ENCODE assay signal across 19 cellular contexts in the genomic region with DNA sequence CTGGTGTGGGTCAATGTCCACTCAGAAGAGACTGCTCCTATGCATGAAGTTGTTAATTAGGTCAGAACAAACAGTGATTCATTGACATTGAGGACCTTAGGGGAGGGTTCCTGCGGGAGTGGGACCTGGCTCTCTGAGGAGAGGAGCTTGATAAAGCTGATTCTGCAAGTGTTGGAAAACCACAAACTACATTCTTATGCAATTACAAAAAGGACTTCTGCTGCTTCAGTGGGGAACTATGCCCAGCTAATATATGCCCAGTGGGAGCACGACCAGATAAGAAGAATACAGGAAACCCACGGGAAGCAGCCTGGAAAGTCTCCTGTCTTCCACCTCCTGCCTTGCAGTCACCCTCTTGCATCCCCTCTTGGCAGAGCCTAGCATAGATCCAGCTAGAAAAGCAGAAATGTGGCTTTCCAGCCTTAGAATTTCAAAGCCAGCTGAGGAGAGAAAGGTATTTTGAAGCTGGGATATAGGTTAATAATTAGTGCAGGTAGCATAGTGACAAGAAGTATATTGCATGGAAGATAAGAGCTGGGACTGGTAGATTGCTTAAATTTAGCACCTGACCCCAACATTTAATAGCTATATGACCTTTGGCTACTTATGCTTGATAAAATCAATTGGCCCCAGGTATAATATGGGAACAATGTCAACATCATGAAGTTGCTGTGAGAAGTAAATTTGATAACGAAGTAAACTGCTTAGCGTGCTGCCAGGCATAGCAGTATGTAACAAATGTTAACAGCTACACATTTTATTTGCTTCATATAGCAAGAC. TPM values are rescaled to one million over a fixed set of nuclear protein-coding genes. Genes with fewer than 3 reads are reported as not detected.
DNase-seq lines count a peak whose midpoint lies in the region; ATAC-seq, FAIRE-seq and TF ChIP-seq lines count a peak whose summit lies in the region.
"Had no signal": no experiment of that assay in that cellular context is flagged by ENCODE, and none has a peak within 500 bp of the region (broad histone marks: within the 10 kb centered on the region; RNA-seq: fewer than 3 reads in every experiment).

No MANE protein-coding gene starts in this region.

- H3K36me3 Mint-ChIP-seq in naive thymus-derived CD4-positive, alpha-beta T cell: no peaks in the 10 kb centered on the region
- no peaks in the 10 kb centered on the region for H3K36me3 Mint-ChIP-seq in effector memory CD8-positive, alpha-beta T cell (ENCODE audit: insufficient read depth)
- H3K36me3 Mint-ChIP-seq: mesothelial cell of epicardium; stimulated activated naive B cell treated with anti-CD40 and anti-IgM and Interleukin-4, amounts not matched to agents 10 μg/mL and 1 μg/mL and 100 μg/mL, for 72 hours had no signal

- no peak overlapping the region for H3K27ac Mint-ChIP-seq in naive thymus-derived CD4-positive, alpha-beta T cell
- no peak overlapping the region for H3K27ac Mint-ChIP-seq in effector memory CD8-positive, alpha-beta T cell
- H3K27ac Mint-ChIP-seq: activated naive CD8-positive, alpha-beta T cell treated with anti-CD3 and anti-CD28 coated beads, Interleukin-2, amount 50 U/mL, for 24 hours; B cell; mesothelial cell of epicardium; stimulated activated naive B cell treated with anti-CD40 and anti-IgM and Interleukin-4, amounts not matched to agents 10 μg/mL and 1 μg/mL and 100 μg/mL, for 72 hours had no signal

- CTCF ChIA-PET in naive thymus-derived CD4-positive, alpha-beta T cell (lab: Charles Lee): no interaction called here

- peak; percentile 89 for ATAC-seq in mucosa of descending colon
- no peak for ATAC-seq in naive thymus-derived CD4-positive, alpha-beta T cell
- no peak for ATAC-seq in effector memory CD8-positive, alpha-beta T cell (replicated peaks)
- ATAC-seq: activated naive CD8-positive, alpha-beta T cell treated with anti-CD3 and anti-CD28 coated beads, Interleukin-2, amount 50 U/mL, for 24 hours; stimulated activated naive B cell treated with anti-CD40 and anti-IgM and Interleukin-4, amounts not matched to agents 10 μg/mL and 1 μg/mL and 100 μg/mL, for 72 hours had no signal

- no peaks in the 10 kb centered on the region for H3K4me1 Mint-ChIP-seq in naive thymus-derived CD4-positive, alpha-beta T cell
- H3K4me1 Mint-ChIP-seq in effector memory CD8-positive, alpha-beta T cell (ENCODE audit: low read depth in 2 of 2): no peaks in the 10 kb centered on the region
- H3K4me1 Mint-ChIP-seq: activated naive CD8-positive, alpha-beta T cell treated with anti-CD3 and anti-CD28 coated beads, Interleukin-2, amount 50 U/mL, for 24 hours; B cell; mesothelial cell of epicardium; stimulated activated naive B cell treated with anti-CD40 and anti-IgM and Interleukin-4, amounts not matched to agents 10 μg/mL and 1 μg/mL and 100 μg/mL, for 72 hours had no signal

- DNase-seq in Daoy (ENCODE audit: low read depth): peak; percentile 61
- DNase-seq in NCI-H226: peak; percentile 94
- DNase-seq in bronchial epithelial cell (ENCODE audit: low read depth): peak; percentile 58
- no peak for DNase-seq in mucosa of descending colon
- DNase-seq in HuH-7.5 (ENCODE audit: low spot score): no peak
- no peak for DNase-seq in NCI-H69 (lab: John Stamatoyannopoulos, UW)
- DNase-seq in naive thymus-derived CD4-positive, alpha-beta T cell: no peak
- no peak for DNase-seq in effector memory CD8-positive, alpha-beta T cell
- DNase-seq: activated naive CD8-positive, alpha-beta T cell treated with anti-CD3 and anti-CD28 coated beads, Interleukin-2, amount 50 U/mL, for 24 hours; effector memory CD4-positive, alpha-beta T cell; GDM1; NCI-H1048; NCI-H2227 treated with DMSO at 0.1 percent for 48 hours; RPMI8226; stimulated activated CD4-positive, alpha-beta T cell treated with anti-CD3 and anti-CD28 coated beads, Interleukin-2, amount 100 ng/mL, for 48 hours; stimulated activated naive B cell treated with anti-CD40 and anti-IgM and Interleukin-4, amounts not matched to agents 10 μg/mL and 1 μg/mL and 100 μg/mL, for 72 hours had no signal

- H3K27me3 ChIP-seq in bronchial epithelial cell (ENCODE audit: control insufficient read depth, insufficient read depth, low read length): no peaks in the 10 kb centered on the region
- peaks cover 0 to 3% of the 10 kb centered on the region in 2 donors for H3K27me3 ChIP-seq in naive thymus-derived CD4-positive, alpha-beta T cell (ENCODE audit: control insufficient read depth in 2 of 2, insufficient read depth in 2 of 2, low read length in 2 of 2)

- POLR2A ChIA-PET in naive thymus-derived CD4-positive, alpha-beta T cell (lab: Charles Lee): no interaction called here

- H3K9me3 Mint-ChIP-seq in naive thymus-derived CD4-positive, alpha-beta T cell: peaks cover 0 to 10% (median 2%) of the 10 kb centered on the region in 11 donors
- H3K9me3 Mint-ChIP-seq in effector memory CD8-positive, alpha-beta T cell: no peaks in the 10 kb centered on the region
- H3K9me3 Mint-ChIP-seq: activated naive CD8-positive, alpha-beta T cell treated with anti-CD3 and anti-CD28 coated beads, Interleukin-2, amount 50 U/mL, for 24 hours had no signal

- H3K36me3 ChIP-seq in bronchial epithelial cell (ENCODE audit: control insufficient read depth, insufficient read depth, low read length) (no peaks in the 10 kb centered on the region), mucosa of descending colon (ENCODE audit: low read depth) (no peaks in the 10 kb centered on the region)
- H3K36me3 ChIP-seq in naive thymus-derived CD4-positive, alpha-beta T cell (ENCODE audit: control insufficient read depth in 2 of 3, insufficient read depth in 3 of 3, low read length in 3 of 3): no peaks in the 10 kb centered on the region

- H3K27me3 Mint-ChIP-seq in naive thymus-derived CD4-positive, alpha-beta T cell: peaks cover 0 to 3% (median 0%) of the 10 kb centered on the region in 5 donors
- H3K27me3 Mint-ChIP-seq in effector memory CD8-positive, alpha-beta T cell: no peaks in the 10 kb centered on the region
- H3K27me3 Mint-ChIP-seq: activated naive CD8-positive, alpha-beta T cell treated with anti-CD3 and anti-CD28 coated beads, Interleukin-2, amount 50 U/mL, for 24 hours had no signal

- FAIRE-seq in bronchial epithelial cell (lab: Jason Lieb, UNC): no peak
- FAIRE-seq: TTC549 had no signal

- H3K4me1 ChIP-seq in mucosa of descending colon (ENCODE audit: low read depth): peaks cover 24% of the 10 kb centered on the region
- H3K4me1 ChIP-seq in naive thymus-derived CD4-positive, alpha-beta T cell (ENCODE audit: control insufficient read depth in 2 of 2, insufficient read depth in 2 of 2, low read length in 2 of 2): no peaks in the 10 kb centered on the region

- intact Hi-C loops in mucosa of descending colon (cut with DNase I, micrococcal nuclease): no loop called here
- intact Hi-C loops in naive thymus-derived CD4-positive, alpha-beta T cell (cut with micrococcal nuclease): no loop called here

- H3K4me3 Mint-ChIP-seq in naive thymus-derived CD4-positive, alpha-beta T cell: no peak overlapping the region
- H3K4me3 Mint-ChIP-seq in effector memory CD8-positive, alpha-beta T cell: no peak overlapping the region
- H3K4me3 Mint-ChIP-seq: activated naive CD8-positive, alpha-beta T cell treated with anti-CD3 and anti-CD28 coated beads, Interleukin-2, amount 50 U/mL, for 24 hours; B cell; mesothelial cell of epicardium; stimulated activated naive B cell treated with anti-CD40 and anti-IgM and Interleukin-4, amounts not matched to agents 10 μg/mL and 1 μg/mL and 100 μg/mL, for 72 hours had no signal

- H3K4me3 ChIP-seq in bronchial epithelial cell (ENCODE audit: low read depth, low read length) (no peak overlapping the region), mucosa of descending colon (no peak overlapping the region)
- H3K4me3 ChIP-seq in naive thymus-derived CD4-positive, alpha-beta T cell (ENCODE audit: low read length): no peak overlapping the region

- H3K9me3 ChIP-seq in mucosa of descending colon: peaks cover 10% of the 10 kb centered on the region
- no peaks in the 10 kb centered on the region for H3K9me3 ChIP-seq in naive thymus-derived CD4-positive, alpha-beta T cell (ENCODE audit: control insufficient read depth in 2 of 3, low read length in 3 of 3)

- TF ChIP-seq CTCF in bronchial epithelial cell (IDR thresholded peaks at IDR 0.05; ENCODE audit: insufficient read depth, low read length, severe bottlenecking) (no peak), mucosa of descending colon (IDR thresholded peaks at IDR 0.05) (no peak)

- no peak overlapping the region for H3K27ac ChIP-seq in naive thymus-derived CD4-positive, alpha-beta T cell (ENCODE audit: low read depth, low read length)

RNA-seq across cellular contexts. Expression of a gene that starts 34.9 kb away (rescaled TPM):
- 6.3 and 13.0 TPM in 2 replicates for total RNA-seq in Daoy (2014; rRNA removed; shearing (Covaris generic))
- total RNA-seq in bronchial epithelial cell (under 0.01 TPM in 2 replicates), mucosa of descending colon (10 to 100 TPM; 21.7 to 66.8 (median 51.7) TPM)
- total RNA-seq in naive thymus-derived CD4-positive, alpha-beta T cell: under 1 TPM in 1 of 5 experiments, not detected in 4; 0.13 TPM
- polyA plus RNA-seq in naive thymus-derived CD4-positive, alpha-beta T cell: not detected

Comparison
In these comparisons a context has a peak if more than half of its experiments do, and no peak if none do; other contexts are left out.
1. DNase-seq: peak in Daoy (single experiment), NCI-H226 (single experiment) and bronchial epithelial cell (single experiment); none in mucosa of descending colon (0 of 3), HuH-7.5 (single experiment), NCI-H69 (single experiment), naive thymus-derived CD4-positive, alpha-beta T cell (0 of 9) and effector memory CD8-positive, alpha-beta T cell (0 of 3).